In the genomic region with DNA sequence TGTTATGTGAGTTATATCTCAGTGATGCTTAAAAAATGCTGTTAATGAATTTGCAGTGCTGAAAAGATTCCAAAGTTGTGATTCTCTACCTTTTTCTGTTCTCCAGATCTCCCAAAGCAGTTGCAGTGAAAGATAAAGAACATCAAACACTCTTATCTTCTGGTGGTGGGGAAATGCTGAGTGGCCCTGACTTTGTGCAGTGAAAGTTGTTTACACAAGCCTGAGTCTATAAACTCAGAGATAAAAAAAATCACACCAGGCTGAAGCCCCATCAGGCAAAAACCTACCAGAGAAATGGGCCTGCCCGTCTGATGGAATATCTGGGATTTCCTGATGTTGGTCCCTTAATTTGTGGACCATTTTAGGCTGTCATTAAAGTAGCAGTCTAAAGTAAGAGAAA, we compare ENCODE assay signal across 1 cellular context.
A peak's percentile ranks its signal among the peaks of the same experiment; 100 is the strongest.
TF ChIP-seq lines count a peak whose summit lies in the region.

No MANE protein-coding gene starts in this region.

TF ChIP-seq in K562, 482 proteins besides CTCF, POLR2A, EP300 and RAD21 (continued from another document and continues in another):
- TF ChIP-seq, protein P1, sequence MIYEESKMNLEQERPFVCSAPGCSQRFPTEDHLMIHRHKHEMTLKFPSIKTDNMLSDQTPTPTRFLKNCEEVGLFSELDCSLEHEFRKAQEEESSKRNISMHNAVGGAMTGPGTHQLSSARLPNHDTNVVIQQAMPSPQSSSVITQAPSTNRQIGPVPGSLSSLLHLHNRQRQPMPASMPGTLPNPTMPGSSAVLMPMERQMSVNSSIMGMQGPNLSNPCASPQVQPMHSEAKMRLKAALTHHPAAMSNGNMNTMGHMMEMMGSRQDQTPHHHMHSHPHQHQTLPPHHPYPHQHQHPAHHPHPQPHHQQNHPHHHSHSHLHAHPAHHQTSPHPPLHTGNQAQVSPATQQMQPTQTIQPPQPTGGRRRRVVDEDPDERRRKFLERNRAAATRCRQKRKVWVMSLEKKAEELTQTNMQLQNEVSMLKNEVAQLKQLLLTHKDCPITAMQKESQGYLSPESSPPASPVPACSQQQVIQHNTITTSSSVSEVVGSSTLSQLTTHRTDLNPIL (CRISPR knock-in tag; IDR thresholded peaks at IDR 0.05), result no peak
- TF ChIP-seq SREBF2 (CRISPR knock-in tag; IDR thresholded peaks at IDR 0.05) (no peak), FOSL1 (tag; conservative IDR thresholded peaks at IDR 0.05) (peak; percentile 71), ERF (CRISPR knock-in tag; IDR thresholded peaks at IDR 0.05) (no peak), RHOXF2B (CRISPR knock-in tag; conservative IDR thresholded peaks at IDR 0.05) (no peak), NEUROD1 (IDR thresholded peaks at IDR 0.05; ENCODE audit: borderline replicate concordance, low read depth, low read length, partially characterized antibody) (no peak), AFF4 (CRISPR knock-in tag; IDR thresholded peaks at IDR 0.05) (no peak), U2AF1 (optimal IDR thresholded peaks at IDR 0.05; ENCODE audit: low read depth, low read length) (no peak), ZNF766 (CRISPR knock-in tag; conservative IDR thresholded peaks at IDR 0.05) (no peak), CHD1 (IDR thresholded peaks at IDR 0.05; ENCODE audit: low read length) (no peak), HCFC1 (IDR thresholded peaks at IDR 0.05; ENCODE audit: low read depth, low read length) (no peak), KLF6 (CRISPR knock-in tag; IDR thresholded peaks at IDR 0.05; ENCODE audit: borderline replicate concordance) (no peak), ZNF77 (CRISPR knock-in tag; IDR thresholded peaks at IDR 0.05) (no peak), NCOA2 (IDR thresholded peaks at IDR 0.05; ENCODE audit: partially characterized antibody in 2 of 2) (no peak), NR3C1 (CRISPR knock-in tag; IDR thresholded peaks at IDR 0.05) (no peak), CEBPB (tag; IDR thresholded peaks at IDR 0.05) (peak; percentile 15; the same call in 1 of the 2 replicates), ZNF3 (CRISPR knock-in tag; IDR thresholded peaks at IDR 0.05) (no peak), PHF21A (IDR thresholded peaks at IDR 0.05; ENCODE audit: borderline replicate concordance, low read depth) (no peak), SMAD3 (CRISPR knock-in tag; conservative IDR thresholded peaks at IDR 0.05) (no peak), ZNF232 (CRISPR knock-in tag; IDR thresholded peaks at IDR 0.05) (no peak), ZNF512 (tag; IDR thresholded peaks at IDR 0.05) (no peak), KDM5B (IDR thresholded peaks at IDR 0.05; ENCODE audit: insufficient replicate concordance, low read depth, low read length) (no peak), MYNN (IDR thresholded peaks at IDR 0.05) (no peak), MYNN (CRISPR knock-in tag; IDR thresholded peaks at IDR 0.05) (no peak), ZNF395 (CRISPR knock-in tag; IDR thresholded peaks at IDR 0.05) (no peak), SIN3A (IDR thresholded peaks at IDR 0.05; ENCODE audit: borderline replicate concordance in 2 of 2, control insufficient read depth in 1 of 2, low read depth in 2 of 2, low read length in 2 of 2) (no peak), TBL1XR1 (IDR thresholded peaks at IDR 0.05; ENCODE audit: low read length in 2 of 2) (peak in 1 of 2 experiments; percentile 71; a peak in 2 of 4 replicates), TEAD1 (CRISPR knock-in tag; IDR thresholded peaks at IDR 0.05) (no peak), HMBOX1 (IDR thresholded peaks at IDR 0.05) (no peak), ZKSCAN3 (CRISPR knock-in tag; IDR thresholded peaks at IDR 0.05) (no peak), TCF3 (CRISPR knock-in tag; IDR thresholded peaks at IDR 0.05) (peak; percentile 67), PATZ1 (CRISPR knock-in tag; IDR thresholded peaks at IDR 0.05; ENCODE audit: borderline replicate concordance) (no peak), ZNF41 (CRISPR knock-in tag; conservative IDR thresholded peaks at IDR 0.05) (no peak), SRSF3 (IDR thresholded peaks at IDR 0.05; ENCODE audit: insufficient read depth, low read length) (no peak), ZNF583 (CRISPR knock-in tag; IDR thresholded peaks at IDR 0.05) (no peak), ZNF507 (tag; conservative IDR thresholded peaks at IDR 0.05) (no peak), ATF7 (IDR thresholded peaks at IDR 0.05) (peak; percentile 18; the same call in 1 of the 2 replicates), DNMT1 (IDR thresholded peaks at IDR 0.05) (no peak), SMARCE1 (IDR thresholded peaks at IDR 0.05) (peak; percentile 89), NFE2 (IDR thresholded peaks at IDR 0.05; ENCODE audit: low read depth) (peak; percentile 57), NBN (IDR thresholded peaks at IDR 0.05; ENCODE audit: low read depth) (no peak), ZNF224 (CRISPR knock-in tag; IDR thresholded peaks at IDR 0.05) (no peak), RBM14 (IDR thresholded peaks at IDR 0.05; ENCODE audit: borderline replicate concordance, insufficient read depth, low read depth, low read length) (no peak), SNIP1 (IDR thresholded peaks at IDR 0.05; ENCODE audit: low read depth) (no peak), PHF20 (IDR thresholded peaks at IDR 0.05; ENCODE audit: partially characterized antibody) (no peak), PHB (CRISPR knock-in tag; IDR thresholded peaks at IDR 0.05) (no peak), MYC (IDR thresholded peaks at IDR 0.05; ENCODE audit: low read depth, low read length) (no peak), MYC (CRISPR knock-in tag; IDR thresholded peaks at IDR 0.05; ENCODE audit: borderline replicate concordance, low read depth) (no peak), SAP30 (IDR thresholded peaks at IDR 0.05; ENCODE audit: borderline replicate concordance, insufficient read depth, low read depth, low read length, poor library complexity, severe bottlenecking) (no peak), HIVEP1 (CRISPR knock-in tag; IDR thresholded peaks at IDR 0.05) (no peak), ZFPM2 (CRISPR knock-in tag; IDR thresholded peaks at IDR 0.05) (no peak), IRF2 (CRISPR knock-in tag; IDR thresholded peaks at IDR 0.05) (no peak), RAD51 (IDR thresholded peaks at IDR 0.05; ENCODE audit: borderline replicate concordance, low read depth) (no peak), NFIC (IDR thresholded peaks at IDR 0.05) (peak; percentile 14; the same call in 1 of the 2 replicates), BACH1 (tag; IDR thresholded peaks at IDR 0.05) (no peak), GMEB1 (CRISPR knock-in tag; IDR thresholded peaks at IDR 0.05) (no peak), SMARCA4 (IDR thresholded peaks at IDR 0.05) (peak; percentile 85), NCOA4 (IDR thresholded peaks at IDR 0.05; ENCODE audit: partially characterized antibody) (no peak), GATAD2A (IDR thresholded peaks at IDR 0.05) (no peak)
- TF ChIP-seq, protein P2, sequence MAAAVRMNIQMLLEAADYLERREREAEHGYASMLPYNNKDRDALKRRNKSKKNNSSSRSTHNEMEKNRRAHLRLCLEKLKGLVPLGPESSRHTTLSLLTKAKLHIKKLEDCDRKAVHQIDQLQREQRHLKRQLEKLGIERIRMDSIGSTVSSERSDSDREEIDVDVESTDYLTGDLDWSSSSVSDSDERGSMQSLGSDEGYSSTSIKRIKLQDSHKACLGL (CRISPR knock-in tag; IDR thresholded peaks at IDR 0.05; ENCODE audit: borderline replicate concordance, poor library complexity, severe bottlenecking), result no peak
- TF ChIP-seq, protein P3, sequence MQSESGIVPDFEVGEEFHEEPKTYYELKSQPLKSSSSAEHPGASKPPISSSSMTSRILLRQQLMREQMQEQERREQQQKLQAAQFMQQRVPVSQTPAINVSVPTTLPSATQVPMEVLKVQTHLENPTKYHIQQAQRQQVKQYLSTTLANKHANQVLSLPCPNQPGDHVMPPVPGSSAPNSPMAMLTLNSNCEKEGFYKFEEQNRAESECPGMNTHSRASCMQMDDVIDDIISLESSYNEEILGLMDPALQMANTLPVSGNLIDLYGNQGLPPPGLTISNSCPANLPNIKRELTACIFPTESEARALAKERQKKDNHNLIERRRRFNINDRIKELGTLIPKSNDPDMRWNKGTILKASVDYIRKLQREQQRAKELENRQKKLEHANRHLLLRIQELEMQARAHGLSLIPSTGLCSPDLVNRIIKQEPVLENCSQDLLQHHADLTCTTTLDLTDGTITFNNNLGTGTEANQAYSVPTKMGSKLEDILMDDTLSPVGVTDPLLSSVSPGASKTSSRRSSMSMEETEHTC (IDR thresholded peaks at IDR 0.05), result no peak
